In genomic region chr3:119937229-119937628, GRCh38 we compare ENCODE assay signal across 8 cellular contexts.
DNase-seq lines count a peak whose midpoint lies in the region; ATAC-seq and TF ChIP-seq lines count a peak whose summit lies in the region.

No MANE protein-coding gene starts in this region.

- H3K4ac ChIP-seq in H9 (ENCODE audit: low read depth, low read length): no peak overlapping the region

- peak overlapping the region in 1 of 3 experiments; percentile 18; a peak in 2 of 7 replicates for H3K27ac Mint-ChIP-seq in H9

- TF ChIP-seq CTCF in GM13976 (IDR thresholded peaks at IDR 0.05; ENCODE audit: borderline replicate concordance, control extremely low read depth, extremely low read depth, insufficient read depth, missing control alignments) (no peak), choroid plexus epithelial cell (conservative IDR thresholded peaks at IDR 0.05; ENCODE audit: low read depth, low read length) (no peak), hepatocyte (IDR thresholded peaks at IDR 0.05; ENCODE audit: poor library complexity) (no peak), smooth muscle cell (IDR thresholded peaks at IDR 0.05; ENCODE audit: borderline replicate concordance, insufficient read depth, poor library complexity, severe bottlenecking) (no peak), H9 (conservative IDR thresholded peaks at IDR 0.05) (no peak)

- no peaks in the 10 kb centered on the region for H3K27me3 ChIP-seq in hepatocyte
- no peaks in the 10 kb centered on the region for H3K27me3 ChIP-seq in smooth muscle cell (ENCODE audit: low read depth)
- H3K27me3 ChIP-seq in H9 (ENCODE audit: insufficient read depth, low read length): no peaks in the 10 kb centered on the region

- ATAC-seq in GM21717 (IDR thresholded peaks at IDR 0.05; ENCODE audit: unreplicated experiment): peak; percentile 97

- no peak overlapping the region for H2BK120ac ChIP-seq in H9 (ENCODE audit: low read depth, low read length, poor library complexity, severe bottlenecking)

- H3K56ac ChIP-seq in H9 (ENCODE audit: insufficient read length, low read depth, low read length): no peak overlapping the region

- H3K4me3 Mint-ChIP-seq in H9: no peak overlapping the region

- H2BK12ac ChIP-seq in H9 (ENCODE audit: insufficient read length, low read depth, low read length): no peak overlapping the region

- no peaks in the 10 kb centered on the region for H3K9me2 ChIP-seq in hepatocyte (replicated peaks; ENCODE audit: insufficient read depth)

- H4K91ac ChIP-seq in H9 (ENCODE audit: insufficient read length, low read depth, low read length): no peak overlapping the region

- H3K9me3 ChIP-seq in hepatocyte (ENCODE audit: low read depth) (no peaks in the 10 kb centered on the region), smooth muscle cell (replicated peaks; ENCODE audit: low read depth) (no peaks in the 10 kb centered on the region), H9 (ENCODE audit: control insufficient read depth, low read depth, low read length) (no peaks in the 10 kb centered on the region)

- no peak overlapping the region for H3K9ac ChIP-seq in smooth muscle cell (ENCODE audit: low read depth)
- H3K9ac ChIP-seq in H9 (ENCODE audit: extremely low read depth, insufficient read length, low read length): no peak overlapping the region

- H4K20me1 ChIP-seq in hepatocyte (ENCODE audit: insufficient read depth, poor library complexity, severe bottlenecking) (peaks cover 51% of the 10 kb centered on the region), smooth muscle cell (ENCODE audit: low read depth) (peaks cover 93% of the 10 kb centered on the region), H9 (ENCODE audit: control insufficient read depth, insufficient read depth, insufficient read length) (no peaks in the 10 kb centered on the region)

- H3K4me3 ChIP-seq in choroid plexus epithelial cell (ENCODE audit: low read depth, low read length) (no peak overlapping the region), hepatocyte (no peak overlapping the region), smooth muscle cell (no peak overlapping the region)

- no peak overlapping the region for H3K14ac ChIP-seq in H9 (ENCODE audit: insufficient read depth, low read length)

- H2BK15ac ChIP-seq in H9 (ENCODE audit: low read depth, low read length): no peak overlapping the region

- no peak overlapping the region for H4K5ac ChIP-seq in H9 (ENCODE audit: insufficient read length, low read depth, low read length)

- no peaks in the 10 kb centered on the region for H3K27me3 Mint-ChIP-seq in H9 (ENCODE audit: low read depth)

- H4K8ac ChIP-seq in H9 (replicated peaks; ENCODE audit: insufficient read length, low read depth, low read length): no peak overlapping the region

- no peak overlapping the region for H3K23ac ChIP-seq in H9 (ENCODE audit: insufficient read length, low read depth, low read length)

- H3K4me2 ChIP-seq in hepatocyte: no peak overlapping the region
- H3K4me2 ChIP-seq in smooth muscle cell: no peak overlapping the region
- no peak overlapping the region for H3K4me2 ChIP-seq in H9 (ENCODE audit: insufficient read depth, insufficient read length, low read length)

- no peaks in the 10 kb centered on the region for H3F3A ChIP-seq in smooth muscle cell (ENCODE audit: low read depth)

- peaks cover 16 to 20% of the 10 kb centered on the region in 2 experiments for H3K4me1 Mint-ChIP-seq in H9

- H3K36me3 Mint-ChIP-seq in H9 (ENCODE audit: insufficient read depth in 1 of 3, low read depth in 3 of 3): no peaks in the 10 kb centered on the region

- H3K79me1 ChIP-seq in H9 (ENCODE audit: insufficient read depth, low read depth, low read length, poor library complexity, severe bottlenecking): peaks cover 3% of the 10 kb centered on the region

- H3K23me2 ChIP-seq in H9 (ENCODE audit: insufficient read length, low read depth, low read length, poor library complexity, severe bottlenecking): no peaks in the 10 kb centered on the region

- in situ Hi-C loops in GM13976 (cut with MboI; ENCODE audit: low sequenced_read_pairs, unreplicated experiment): no loop called here

- H2BK5ac ChIP-seq in H9 (ENCODE audit: insufficient read length, low read length): no peak overlapping the region

- no peaks in the 10 kb centered on the region for H3K9me3 Mint-ChIP-seq in H9

- no peak overlapping the region for H3K27ac ChIP-seq in hepatocyte
- no peak overlapping the region for H3K27ac ChIP-seq in smooth muscle cell (ENCODE audit: low read depth)
- no peak overlapping the region for H3K27ac ChIP-seq in H9 (ENCODE audit: insufficient read length, low read depth, low read length)

- H3K4me1 ChIP-seq in hepatocyte (ENCODE audit: insufficient read depth) (no peaks in the 10 kb centered on the region), smooth muscle cell (ENCODE audit: low read depth) (no peaks in the 10 kb centered on the region), H9 (ENCODE audit: insufficient read depth, low read length) (no peaks in the 10 kb centered on the region)

- WGBS in hepatocyte (ENCODE audit: low lambda C conversion rate, missing lambda C conversion rate): 78% methylated on average over 2 of the region's 2 CpGs
- WGBS in smooth muscle cell (ENCODE audit: low lambda C conversion rate): 88% methylated on average over 2 of the region's 2 CpGs
- WGBS in H9 (ENCODE audit: extremely low coverage, insufficient read length, low lambda C conversion rate): no CpG with 5 or more reads among the region's 2 CpGs

- H2AFZ ChIP-seq in hepatocyte (no peak overlapping the region), smooth muscle cell (ENCODE audit: low read depth) (no peak overlapping the region), H9 (ENCODE audit: low read length) (no peak overlapping the region)

- H3T11ph ChIP-seq in H9 (ENCODE audit: low read length): no peak overlapping the region

- H2AK5ac ChIP-seq in H9 (ENCODE audit: insufficient read length, low read length): no peak overlapping the region

- no peaks in the 10 kb centered on the region for H3K36me3 ChIP-seq in hepatocyte (replicated peaks; ENCODE audit: insufficient read depth, low read depth)
- H3K36me3 ChIP-seq in smooth muscle cell (ENCODE audit: low read depth): no peaks in the 10 kb centered on the region

- H3K79me2 ChIP-seq in hepatocyte (peaks cover 88% of the 10 kb centered on the region), smooth muscle cell (ENCODE audit: low read depth) (peaks cover 82% of the 10 kb centered on the region), H9 (ENCODE audit: insufficient read depth, low read length) (0 out of 2 replicates have a peak, but pooled peaks cover under 1% of the 10 kb centered on the region)

- DNase-seq in GM13976 (ENCODE audit: low spot score) (peak; percentile 47), NAMALWA (ENCODE audit: low spot score) (peak; percentile 18), choroid plexus epithelial cell (ENCODE audit: low read depth) (peak; percentile 47), hepatocyte (ENCODE audit: low spot score) (no peak), smooth muscle cell (lab: John Stamatoyannopoulos, UW; ENCODE audit: unreplicated experiment) (no peak), H9 (no peak), EL (no peak)

- H2BK20ac ChIP-seq in H9 (ENCODE audit: low read depth, low read length, poor library complexity, severe bottlenecking): no peak overlapping the region

- H3K18ac ChIP-seq in H9 (ENCODE audit: insufficient read length, low read depth, low read length): no peak overlapping the region

Comparison
In these comparisons a context has a peak if more than half of its experiments do, and no peak if none do; other contexts are left out.
1. DNase-seq: peak in GM13976 (single experiment), NAMALWA (single experiment) and choroid plexus epithelial cell (single experiment); none in hepatocyte (single experiment), smooth muscle cell (single experiment), H9 (single experiment) and EL (single experiment).